In the genomic region with DNA sequence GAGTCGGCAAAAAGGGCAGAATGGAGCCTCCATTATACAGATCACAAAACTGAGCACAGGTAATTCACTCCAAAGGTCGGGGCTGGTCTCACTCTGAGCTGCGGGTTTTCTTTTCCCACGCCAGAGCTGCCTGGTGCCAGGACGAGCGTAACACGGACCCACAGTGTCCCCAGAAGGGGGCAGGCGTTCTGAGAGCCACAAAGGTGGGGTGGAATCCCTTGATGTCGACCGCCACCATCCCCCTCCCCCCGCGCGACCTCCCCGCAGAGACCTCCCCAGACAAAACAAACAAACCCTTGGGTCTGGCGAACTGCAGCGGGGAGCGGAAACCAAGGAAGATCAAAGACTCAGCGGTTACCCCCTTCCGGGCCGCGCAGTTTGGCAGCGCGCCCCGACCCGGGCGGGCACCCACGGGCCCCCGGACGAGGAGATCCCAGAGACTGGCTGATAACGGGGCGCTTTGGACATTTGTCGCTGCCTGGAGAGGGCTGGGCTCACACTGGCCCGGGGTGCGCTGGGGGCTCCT, we compare ENCODE assay signal across 8 cellular contexts. TPM values are rescaled to one million over a fixed set of nuclear protein-coding genes. Genes with fewer than 3 reads are reported as not detected.
DNase-seq lines count a peak whose midpoint lies in the region; ATAC-seq and TF ChIP-seq lines count a peak whose summit lies in the region.

No MANE protein-coding gene starts in this region.

- H3K4me3 Mint-ChIP-seq in HFFc6 (peak overlapping the region; percentile 61), type B pancreatic cell (peak overlapping the region; percentile 91)
- peak overlapping the region; percentile 86 for H3K4me3 Mint-ChIP-seq in activated T-cell treated with anti-CD3 and anti-CD28 coated beads, Interleukin-2, amount 50 U/mL, for 4 hours

- H3K27ac Mint-ChIP-seq in HFFc6, result no peak overlapping the region
- H3K27ac Mint-ChIP-seq in type B pancreatic cell, result peak overlapping the region; percentile 72

- H3K9me3 Mint-ChIP-seq in HFFc6, result no peaks in the 10 kb centered on the region
- peaks cover 9% of the 10 kb centered on the region for H3K9me3 Mint-ChIP-seq in activated T-cell treated with anti-CD3 and anti-CD28 coated beads, Interleukin-2, amount 50 U/mL, for 4 hours
- H3K9me3 Mint-ChIP-seq in type B pancreatic cell, result no peaks in the 10 kb centered on the region

- H3K36me3 ChIP-seq in OCI-LY1 (ENCODE audit: insufficient read depth, low read length) (no peaks in the 10 kb centered on the region), parathyroid adenoma (ENCODE audit: control insufficient read depth, insufficient read depth, low read length) (no peaks in the 10 kb centered on the region)

- H3K36me3 Mint-ChIP-seq in HFFc6 (ENCODE audit: low read depth) (no peaks in the 10 kb centered on the region), type B pancreatic cell (peaks cover 4% of the 10 kb centered on the region)
- H3K36me3 Mint-ChIP-seq in activated T-cell treated with anti-CD3 and anti-CD28 coated beads, Interleukin-2, amount 50 U/mL, for 4 hours (ENCODE audit: insufficient read depth), result no peaks in the 10 kb centered on the region

- peak overlapping the region; percentile 66 for H3K4me3 ChIP-seq in OCI-LY1 (ENCODE audit: low read depth, low read length, poor library complexity, severe bottlenecking)
- H3K4me3 ChIP-seq in fibroblast of the aortic adventitia (ENCODE audit: low read depth, low read length), result peak overlapping the region; percentile 66
- H3K4me3 ChIP-seq in parathyroid adenoma (ENCODE audit: low read depth, low read length), result peak overlapping the region; percentile 34

- H3K9ac ChIP-seq in OCI-LY1 (ENCODE audit: low read length), result no peak overlapping the region
- H3K9ac ChIP-seq in parathyroid adenoma, result no peak overlapping the region

- no peak overlapping the region for H2AFZ ChIP-seq in OCI-LY1 (ENCODE audit: low read length)
- peak overlapping the region; percentile 89 for H2AFZ ChIP-seq in parathyroid adenoma

- no peaks in the 10 kb centered on the region for H3K9me2 ChIP-seq in OCI-LY1 (ENCODE audit: low read depth, low read length)

- H3K4me1 Mint-ChIP-seq in HFFc6 (ENCODE audit: low read depth) (no peaks in the 10 kb centered on the region), type B pancreatic cell (ENCODE audit: unreplicated experiment) (peaks cover 24% of the 10 kb centered on the region)
- peaks cover 23% of the 10 kb centered on the region for H3K4me1 Mint-ChIP-seq in activated T-cell treated with anti-CD3 and anti-CD28 coated beads, Interleukin-2, amount 50 U/mL, for 4 hours (ENCODE audit: low read depth)

- TF ChIP-seq CTCF in HFFc6 (IDR thresholded peaks at IDR 0.05), result no peak
- peak; percentile 47 for TF ChIP-seq CTCF in OCI-LY1 (IDR thresholded peaks at IDR 0.05; ENCODE audit: low read length)
- TF ChIP-seq CTCF in fibroblast of the aortic adventitia (IDR thresholded peaks at IDR 0.05; ENCODE audit: insufficient read depth, low read length), result no peak
- TF ChIP-seq CTCF in parathyroid adenoma (IDR thresholded peaks at IDR 0.05), result no peak
- peak; percentile 50 for TF ChIP-seq CTCF in type B pancreatic cell (conservative IDR thresholded peaks at IDR 0.05)

- H3K4me1 ChIP-seq in OCI-LY1 (ENCODE audit: insufficient read depth, low read length, severe bottlenecking), result no peaks in the 10 kb centered on the region
- H3K4me1 ChIP-seq in parathyroid adenoma, result no peaks in the 10 kb centered on the region

- no peaks in the 10 kb centered on the region for H3F3A ChIP-seq in OCI-LY1 (ENCODE audit: insufficient read depth, low read length)

- H3K27me3 Mint-ChIP-seq in HFFc6 (ENCODE audit: insufficient read depth), result peaks cover 54% of the 10 kb centered on the region
- H3K27me3 Mint-ChIP-seq in activated T-cell treated with anti-CD3 and anti-CD28 coated beads, Interleukin-2, amount 50 U/mL, for 4 hours (ENCODE audit: low read depth), result peaks cover 2% of the 10 kb centered on the region
- H3K27me3 Mint-ChIP-seq in type B pancreatic cell, result peaks cover 39% of the 10 kb centered on the region

- peak; percentile 77 for DNase-seq in DMS53 (lab: John Stamatoyannopoulos, UW)
- no peak for DNase-seq in HFFc6
- DNase-seq in activated T-cell treated with anti-CD3 and anti-CD28 coated beads, Interleukin-2, amount 50 U/mL, for 4 hours, result peak; percentile 64
- DNase-seq in fibroblast of the aortic adventitia (ENCODE audit: low read depth), result no peak
- no peak for DNase-seq in type B pancreatic cell (ENCODE audit: extremely low spot score, unreplicated experiment)

- H3K27ac ChIP-seq in OCI-LY1 (ENCODE audit: low read depth, low read length, poor library complexity, severe bottlenecking) (no peak overlapping the region), parathyroid adenoma (no peak overlapping the region)

- H3K79me2 ChIP-seq in OCI-LY1 (ENCODE audit: insufficient read depth, low read length), result no peaks in the 10 kb centered on the region
- H3K79me2 ChIP-seq in parathyroid adenoma, result no peaks in the 10 kb centered on the region

- peak overlapping the region; percentile 73 for H3K4me2 ChIP-seq in OCI-LY1 (ENCODE audit: low read length)
- peak overlapping the region; percentile 86 for H3K4me2 ChIP-seq in parathyroid adenoma (ENCODE audit: low read length)

- peak; percentile 60 to 63 for ATAC-seq in activated T-cell treated with anti-CD3 and anti-CD28 coated beads, Interleukin-2, amount 50 U/mL, for 4 hours
- no peak for ATAC-seq in GM21528 (IDR thresholded peaks at IDR 0.05; ENCODE audit: low FRiP score, unreplicated experiment)

- no peaks in the 10 kb centered on the region for H4K20me1 ChIP-seq in OCI-LY1 (ENCODE audit: insufficient read depth, low read length)

- peaks cover 8% of the 10 kb centered on the region for H3K27me3 ChIP-seq in OCI-LY1 (ENCODE audit: insufficient read depth, low read length)
- H3K27me3 ChIP-seq in parathyroid adenoma (ENCODE audit: control insufficient read depth, insufficient read depth, low read length), result no peaks in the 10 kb centered on the region

- H3K9me3 ChIP-seq in OCI-LY1 (ENCODE audit: low read length) (no peaks in the 10 kb centered on the region), parathyroid adenoma (ENCODE audit: control insufficient read depth, low read length) (no peaks in the 10 kb centered on the region)

RNA-seq across cellular contexts. Expression of a gene that starts 0.8 kb away (rescaled TPM):
- total RNA-seq in HFFc6 (2021; fragmentation: NEBNext Ultra II Directional; extraction: Animal tissue kit (Norgen Biotek cat#: 25700)), result not detected
- 1 to 10 TPM; 1.2 to 2.8 (median 1.6) TPM for total RNA-seq in activated T-cell treated with anti-CD3 and anti-CD28 coated beads, Interleukin-2, amount 50 U/mL, for 4 hours
- total RNA-seq in fibroblast of the aortic adventitia (ENCODE audit: low replicate concordance) (0.09 TPM in 1 of 2 replicates, not detected in the other), type B pancreatic cell (ENCODE audit: low replicate concordance) (33.8 and 43.2 TPM in 2 replicates)

Comparison
In these comparisons a context has a peak if more than half of its experiments do, and no peak if none do; other contexts are left out.
1. DNase-seq: peak in DMS53 (single experiment) and activated T-cell treated with anti-CD3 and anti-CD28 coated beads, Interleukin-2, amount 50 U/mL, for 4 hours (single experiment); none in HFFc6 (single experiment), fibroblast of the aortic adventitia (single experiment) and type B pancreatic cell (single experiment).
2. CTCF ChIP-seq: peak in OCI-LY1 (single experiment) and type B pancreatic cell (single experiment); none in HFFc6 (single experiment), fibroblast of the aortic adventitia (single experiment) and parathyroid adenoma (single experiment).
3. Peak in every context shown above with its lines, with median percentiles within 50 percentile points of each other: H3K4me3 Mint-ChIP-seq and H3K4me3 ChIP-seq.